In genomic region chrX:78375894-78376293, GRCh38 we compare ENCODE assay signal across 11 cellular contexts. TPM values are rescaled to one million over a fixed set of nuclear protein-coding genes. Genes with fewer than 3 reads are reported as not detected.
DNase-seq lines count a peak whose midpoint lies in the region; ATAC-seq and TF ChIP-seq lines count a peak whose summit lies in the region.
"Had no signal": no experiment of that assay in that cellular context is flagged by ENCODE, and none has a peak within 500 bp of the region (broad histone marks: within the 10 kb centered on the region; RNA-seq: fewer than 3 reads in every experiment).

No MANE protein-coding gene starts in this region.

- H3K36me3 Mint-ChIP-seq in CD4-positive, alpha-beta memory T cell, result no peaks in the 10 kb centered on the region

- no peak for TF ChIP-seq POLR2A in NB4 (IDR thresholded peaks at IDR 0.05; ENCODE audit: extremely low read depth, insufficient read length)

- peak in 4 of 5 donors; percentile 2 to 32 (median 12) for DNase-seq in CD4-positive, alpha-beta memory T cell
- DNase-seq in NB4 (ENCODE audit: low read depth) (peak; percentile 83), epithelial cell of esophagus (ENCODE audit: low read depth) (peak; percentile 6), SHP77 (lab: John Stamatoyannopoulos, UW) (no peak), GM19238 (ENCODE audit: insufficient read length, low spot score) (no peak), 8988T (no peak)
- DNase-seq: dorsolateral prefrontal cortex, kidney had no signal

- intact Hi-C loops in CD4-positive, alpha-beta memory T cell (cut with micrococcal nuclease), result no loop called here

- peak; percentile 58 for ATAC-seq in GM21576 (IDR thresholded peaks at IDR 0.05; ENCODE audit: unreplicated experiment)
- no peak for ATAC-seq in HG03135 (IDR thresholded peaks at IDR 0.05; ENCODE audit: unreplicated experiment)

- no peak overlapping the region for H3K4me3 ChIP-seq in CD4-positive, alpha-beta memory T cell (ENCODE audit: low read length in 2 of 2)
- H3K4me3 ChIP-seq in NB4 (ENCODE audit: low read depth, low read length) (no peak overlapping the region), epithelial cell of esophagus (ENCODE audit: low read length) (no peak overlapping the region)
- H3K4me3 ChIP-seq: dorsolateral prefrontal cortex had no signal

- peaks cover 6% of the 10 kb centered on the region for H3K4me1 ChIP-seq in CD4-positive, alpha-beta memory T cell (ENCODE audit: insufficient read depth, low read length)
- H3K4me1 ChIP-seq: parathyroid adenoma had no signal

- POLR2A ChIA-PET in CD4-positive, alpha-beta memory T cell (lab: Charles Lee; ENCODE audit: partially characterized antibody), result no interaction called here

- no peak overlapping the region for H3K27ac ChIP-seq in CD4-positive, alpha-beta memory T cell (ENCODE audit: low read depth, low read length)
- H3K27ac ChIP-seq: dorsolateral prefrontal cortex, parathyroid adenoma had no signal

- peak overlapping the region in 1 of 8 donors; percentile 43 for H3K4me3 Mint-ChIP-seq in CD4-positive, alpha-beta memory T cell

- peak overlapping the region in 3 of 7 donors; percentile 44 to 57 (median 51) for H3K27ac Mint-ChIP-seq in CD4-positive, alpha-beta memory T cell

- CTCF ChIA-PET in CD4-positive, alpha-beta memory T cell (lab: Charles Lee; ENCODE audit: partially characterized antibody), result no interaction called here

- no peaks in the 10 kb centered on the region for H3K27me3 ChIP-seq in CD4-positive, alpha-beta memory T cell (ENCODE audit: insufficient read depth, low read length)

- TF ChIP-seq CTCF in NB4 (IDR thresholded peaks at IDR 0.05; ENCODE audit: low read depth, low read length) (peak; percentile 25), epithelial cell of esophagus (IDR thresholded peaks at IDR 0.05; ENCODE audit: insufficient read depth, low read depth, low read length, missing control alignments) (no peak)

- no peaks in the 10 kb centered on the region for H3K9me3 ChIP-seq in CD4-positive, alpha-beta memory T cell (ENCODE audit: control insufficient read depth in 1 of 2, low read length in 2 of 2)

- H3K36me3 ChIP-seq in CD4-positive, alpha-beta memory T cell (ENCODE audit: insufficient read depth, low read length), result no peaks in the 10 kb centered on the region

- H3K27me3 Mint-ChIP-seq in CD4-positive, alpha-beta memory T cell, result no peaks in the 10 kb centered on the region

- H3K9me3 Mint-ChIP-seq in CD4-positive, alpha-beta memory T cell, result peaks cover 0 to 17% (median 4%) of the 10 kb centered on the region in 8 donors

- peaks cover 4 to 17% (median 11%) of the 10 kb centered on the region in 4 donors for H3K4me1 Mint-ChIP-seq in CD4-positive, alpha-beta memory T cell

RNA-seq across cellular contexts. Expression of gene CYSLTR1, which starts 48.5 kb away (rescaled TPM):
- 10 to 100 TPM; 29.4 to 31.2 TPM for total RNA-seq in CD4-positive, alpha-beta memory T cell
- 10 to 100 TPM; 16.9 to 26.9 TPM for polyA plus RNA-seq in CD4-positive, alpha-beta memory T cell

Comparison
In these comparisons a context has a peak if more than half of its experiments do, and no peak if none do; other contexts are left out.
1. DNase-seq: peak in CD4-positive, alpha-beta memory T cell (4 of 5), NB4 (single experiment) and epithelial cell of esophagus (single experiment); none in SHP77 (0 of 2), GM19238 (single experiment) and 8988T (single experiment).